Comparison of ENCODE assay signal across 9 cellular contexts in the genomic region with DNA sequence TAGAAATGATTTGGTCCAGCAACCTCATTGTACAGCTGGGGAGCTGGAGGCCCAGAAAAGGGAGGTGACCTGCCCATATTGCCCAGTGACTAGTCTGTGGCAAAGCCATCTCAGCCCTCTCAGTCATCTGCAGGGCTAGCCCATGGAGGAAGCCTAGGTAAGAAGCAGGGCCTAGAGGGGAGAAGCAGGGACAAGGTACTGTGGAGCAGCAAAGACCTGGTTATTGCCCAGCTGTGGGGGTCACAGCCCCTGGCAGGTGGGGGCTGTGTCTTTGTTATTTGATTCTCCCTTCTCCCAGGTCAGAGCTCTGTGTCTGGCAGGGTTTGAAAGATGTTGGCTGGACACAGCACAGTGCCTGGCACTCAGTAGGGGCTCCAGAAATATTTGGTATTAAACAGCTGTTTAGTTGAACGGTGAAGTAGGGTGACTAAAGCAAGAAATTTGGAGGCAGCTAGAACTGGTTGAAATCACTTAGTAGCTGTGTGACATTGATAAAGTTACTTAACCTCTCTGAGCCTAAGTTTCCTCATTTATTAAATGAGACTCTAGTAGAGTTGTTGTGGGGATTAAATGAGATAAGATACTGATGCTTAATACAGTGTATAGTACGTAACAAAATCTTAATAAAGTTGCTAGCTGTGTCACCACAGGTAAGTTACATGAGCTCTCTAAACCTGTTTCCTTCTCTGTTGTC. TPM values are rescaled to one million over a fixed set of nuclear protein-coding genes. Genes with fewer than 3 reads are reported as not detected.
A peak's percentile ranks its signal among the peaks of the same experiment; 100 is the strongest.
DNase-seq lines count a peak whose midpoint lies in the region; ATAC-seq and TF ChIP-seq lines count a peak whose summit lies in the region.
"Had no signal": no experiment of that assay in that cellular context is flagged by ENCODE, and none has a peak within 500 bp of the region (broad histone marks: within the 10 kb centered on the region; RNA-seq: fewer than 3 reads in every experiment).

No MANE protein-coding gene starts in this region.

- H3K9ac ChIP-seq in OCI-LY3 (ENCODE audit: low read length), result peak overlapping the region; percentile 9; the same call in 1 of the 2 replicates
- H3K9ac ChIP-seq in trophoblast cell (ENCODE audit: low read length), result no peak overlapping the region

- H3K27ac ChIP-seq in CD4-positive, alpha-beta T cell (ENCODE audit: low read depth, low read length), result peak overlapping the region; percentile 27
- H3K27ac ChIP-seq in OCI-LY3 (ENCODE audit: low read length) (peak overlapping the region; percentile 9; the same call in 1 of the 2 replicates), trophoblast cell (ENCODE audit: low read depth, low read length) (peak overlapping the region; percentile 62)
- peak overlapping the region; percentile 46 for H3K27ac ChIP-seq in effector memory CD4-positive, alpha-beta T cell (ENCODE audit: insufficient read depth, low read length, poor library complexity, severe bottlenecking)

- H3K4me3 Mint-ChIP-seq in CD4-positive, alpha-beta T cell, result peak overlapping the region; percentile 67
- H3K4me3 Mint-ChIP-seq in endothelial cell (ENCODE audit: unreplicated experiment), result no peak overlapping the region

- H4K8ac ChIP-seq in trophoblast cell (ENCODE audit: low read depth, low read length), result no peak overlapping the region

- no peaks in the 10 kb centered on the region for H3K27me3 ChIP-seq in CD4-positive, alpha-beta T cell (ENCODE audit: control insufficient read depth, insufficient read depth, low read length)
- H3K27me3 ChIP-seq in OCI-LY3 (ENCODE audit: low read depth, low read length) (no peaks in the 10 kb centered on the region), trophoblast cell (ENCODE audit: insufficient read depth, low read length) (no peaks in the 10 kb centered on the region)
- no peaks in the 10 kb centered on the region for H3K27me3 ChIP-seq in effector memory CD4-positive, alpha-beta T cell (replicated peaks; ENCODE audit: control insufficient read depth, insufficient read depth, low read length, poor library complexity, severe bottlenecking)
- H3K27me3 ChIP-seq: heart right ventricle had no signal

- peaks cover 42% of the 10 kb centered on the region for H3K79me1 ChIP-seq in trophoblast cell (ENCODE audit: low read length)

- H3K27ac Mint-ChIP-seq in CD4-positive, alpha-beta T cell, result peak overlapping the region; percentile 92
- no peak overlapping the region for H3K27ac Mint-ChIP-seq in endothelial cell (ENCODE audit: unreplicated experiment)

- peak overlapping the region; percentile 46 for H2BK120ac ChIP-seq in trophoblast cell (ENCODE audit: insufficient read depth, low read length, poor library complexity)

- peak overlapping the region; percentile 56 for H2AK5ac ChIP-seq in trophoblast cell (ENCODE audit: low read length)

- H3K9me3 Mint-ChIP-seq in CD4-positive, alpha-beta T cell, result no peaks in the 10 kb centered on the region
- H3K9me3 Mint-ChIP-seq in endothelial cell (ENCODE audit: unreplicated experiment), result no peaks in the 10 kb centered on the region

- peaks cover 26% of the 10 kb centered on the region for H3K36me3 Mint-ChIP-seq in CD4-positive, alpha-beta T cell (ENCODE audit: low read depth)
- H3K36me3 Mint-ChIP-seq in endothelial cell (ENCODE audit: low read depth, unreplicated experiment), result no peaks in the 10 kb centered on the region

- H3K27me3 Mint-ChIP-seq in CD4-positive, alpha-beta T cell, result no peaks in the 10 kb centered on the region
- H3K27me3 Mint-ChIP-seq in endothelial cell (ENCODE audit: unreplicated experiment), result peaks cover 6% of the 10 kb centered on the region

- H3K4me1 Mint-ChIP-seq in CD4-positive, alpha-beta T cell (ENCODE audit: low read depth), result peaks cover 83% of the 10 kb centered on the region
- peaks cover 17% of the 10 kb centered on the region for H3K4me1 Mint-ChIP-seq in endothelial cell (ENCODE audit: unreplicated experiment)

- no peak overlapping the region for H2AFZ ChIP-seq in OCI-LY3 (ENCODE audit: low read depth, low read length)
- no peak overlapping the region for H2AFZ ChIP-seq in trophoblast cell (ENCODE audit: insufficient read depth, low read length, poor library complexity)

- no peak overlapping the region for H2BK5ac ChIP-seq in trophoblast cell (ENCODE audit: low read depth, low read length, poor library complexity)

- H2BK12ac ChIP-seq in trophoblast cell (ENCODE audit: low read length), result peak overlapping the region; percentile 3

- peaks cover 9% of the 10 kb centered on the region for H4K20me1 ChIP-seq in OCI-LY3 (ENCODE audit: insufficient read depth, low read length)

- H4K12ac ChIP-seq in trophoblast cell (ENCODE audit: low read depth, low read length), result no peak overlapping the region

- H3K36me3 ChIP-seq in OCI-LY3 (replicated peaks; ENCODE audit: low read depth, low read length), result peaks cover 5% of the 10 kb centered on the region
- H3K36me3 ChIP-seq in effector memory CD4-positive, alpha-beta T cell (ENCODE audit: control insufficient read depth, insufficient read depth, low read length), result peaks cover 3% of the 10 kb centered on the region
- no peaks in the 10 kb centered on the region for H3K36me3 ChIP-seq in trophoblast cell (ENCODE audit: control insufficient read depth in 1 of 2, insufficient read depth in 2 of 2, low read length in 2 of 2)
- H3K36me3 ChIP-seq: heart right ventricle had no signal

- WGBS in trophoblast cell (ENCODE audit: extremely low coverage, insufficient coverage, insufficient read length), result no CpG with 5 or more reads among the region's 2 CpGs

- peaks cover 67% of the 10 kb centered on the region for H3K4me1 ChIP-seq in OCI-LY3 (ENCODE audit: low read length)
- peaks cover 37% of the 10 kb centered on the region for H3K4me1 ChIP-seq in effector memory CD4-positive, alpha-beta T cell (ENCODE audit: control insufficient read depth, insufficient read depth, low read length, poor library complexity, severe bottlenecking)
- H3K4me1 ChIP-seq in trophoblast cell (ENCODE audit: control insufficient read depth in 1 of 2, insufficient read depth in 2 of 2, low read length in 2 of 2), result peaks cover 37 to 45% of the 10 kb centered on the region in 2 experiments

- H3K4me3 ChIP-seq in OCI-LY3 (ENCODE audit: low read length), result no peak overlapping the region
- no peak overlapping the region for H3K4me3 ChIP-seq in effector memory CD4-positive, alpha-beta T cell (ENCODE audit: insufficient read depth, low read depth, low read length, poor library complexity, severe bottlenecking)
- no peak overlapping the region for H3K4me3 ChIP-seq in trophoblast cell (ENCODE audit: low read depth, low read length)
- H3K4me3 ChIP-seq: heart right ventricle had no signal

- H3K79me2 ChIP-seq in OCI-LY3 (ENCODE audit: low read length), result no peaks in the 10 kb centered on the region
- no peaks in the 10 kb centered on the region for H3K79me2 ChIP-seq in trophoblast cell (ENCODE audit: control insufficient read depth, insufficient read depth, low read length, poor library complexity)

- H4K91ac ChIP-seq in trophoblast cell (ENCODE audit: low read depth, low read length), result peak overlapping the region; percentile 22

- H3K23ac ChIP-seq in trophoblast cell (ENCODE audit: low read length), result no peak overlapping the region

- H3K9me3 ChIP-seq in CD4-positive, alpha-beta T cell (ENCODE audit: control insufficient read depth, low read length), result no peaks in the 10 kb centered on the region
- H3K9me3 ChIP-seq in OCI-LY3 (ENCODE audit: insufficient read depth, low read length) (no peaks in the 10 kb centered on the region), trophoblast cell (ENCODE audit: insufficient read depth, low read depth, low read length) (peaks cover 1% of the 10 kb centered on the region)
- H3K9me3 ChIP-seq in effector memory CD4-positive, alpha-beta T cell (ENCODE audit: control insufficient read depth, low read length), result no peaks in the 10 kb centered on the region
- H3K9me3 ChIP-seq: heart right ventricle had no signal

- CTCF ChIA-PET in CD4-positive, alpha-beta T cell (lab: Charles Lee), result interaction anchor here (1.0 to 3.8 kb wide), 10 partner anchors 12 to 1115 kb away, joined by 3 to 22 read pairs (median 4); no protein-coding TSS in a partner anchor

- no peak overlapping the region for H3K4ac ChIP-seq in trophoblast cell (ENCODE audit: low read depth, low read length)

- H3K14ac ChIP-seq in trophoblast cell (ENCODE audit: low read length), result peak overlapping the region; percentile 7

- ATAC-seq in CD4-positive, alpha-beta T cell (ENCODE audit: poor library complexity), result no peak
- ATAC-seq: heart right ventricle had no signal

- intact Hi-C loops in CD4-positive, alpha-beta T cell (cut with DNase I, micrococcal nuclease), result loop anchor here in 1 of 2 experiments (10.0 kb wide), 1 partner anchor 1117 kb away; no protein-coding TSS in a partner anchor

- peak overlapping the region; percentile 20 for H3K18ac ChIP-seq in trophoblast cell (ENCODE audit: low read length)

- DNase-seq in CD4-positive, alpha-beta T cell, result no peak
- DNase-seq in effector memory CD4-positive, alpha-beta T cell, result no peak
- DNase-seq in trophoblast cell (no peak), endothelial cell (ENCODE audit: low spot score) (no peak), NCI-H2196 (lab: John Stamatoyannopoulos, UW; ENCODE audit: unreplicated experiment) (no peak), NCI-H748 (lab: John Stamatoyannopoulos, UW; ENCODE audit: unreplicated experiment) (no peak), NCI-H1436 (lab: John Stamatoyannopoulos, UW) (no peak)
- DNase-seq: heart right ventricle had no signal

- POLR2A ChIA-PET in CD4-positive, alpha-beta T cell (lab: Charles Lee), result interaction anchor here (0.5 to 33.8 kb wide), 23 partner anchors 11 to 1753 kb away, joined by 3 to 1290 read pairs (median 4); partner anchors contain the start of genes CCR7, SMARCE1 and TOP2A

- no peak for TF ChIP-seq CTCF in CD4-positive, alpha-beta T cell (IDR thresholded peaks at IDR 0.05)
- no peak for TF ChIP-seq CTCF in OCI-LY3 (IDR thresholded peaks at IDR 0.05; ENCODE audit: low read depth, low read length)
- TF ChIP-seq CTCF in endothelial cell (IDR thresholded peaks at IDR 0.05; ENCODE audit: unreplicated experiment), result no peak

- H3K4me2 ChIP-seq in OCI-LY3 (ENCODE audit: low read length), result peak overlapping the region; percentile 36
- no peak overlapping the region for H3K4me2 ChIP-seq in trophoblast cell (ENCODE audit: low read length)

RNA-seq across cellular contexts. Expression of gene CCR7, which starts 17.3 kb away (rescaled TPM):
- total RNA-seq in CD4-positive, alpha-beta T cell, result 100 to 1,000 TPM; 170 to 180 TPM
- polyA plus RNA-seq in trophoblast cell (2013), result 217 and 236 TPM in 2 replicates
- 0.51 TPM for total RNA-seq in endothelial cell (ENCODE audit: unreplicated experiment)

RNA-seq across cellular contexts. Expression of gene TNS4, which starts 46.5 kb away (rescaled TPM):
- 1 to 10 TPM; 3.0 to 4.2 TPM for total RNA-seq in CD4-positive, alpha-beta T cell
- polyA plus RNA-seq in trophoblast cell (2013), result 0.79 and 1.1 TPM in 2 replicates
- 0.08 TPM for total RNA-seq in endothelial cell (ENCODE audit: unreplicated experiment)

Comparison
In these comparisons a context has a peak if more than half of its experiments do, and no peak if none do; other contexts are left out.
1. H3K27ac ChIP-seq: peak in every context shown above with its lines; median percentile 62 in trophoblast cell; 46 in effector memory CD4-positive, alpha-beta T cell; 27 in CD4-positive, alpha-beta T cell; 9 in OCI-LY3.
2. RNA of gene CCR7, which starts 17.3 kb away (total RNA-seq): 170 to 180 TPM in CD4-positive, alpha-beta T cell; 0.51 TPM in endothelial cell (single experiment); every median in the first group is over 100 times any median in the second.